In the genomic region with DNA sequence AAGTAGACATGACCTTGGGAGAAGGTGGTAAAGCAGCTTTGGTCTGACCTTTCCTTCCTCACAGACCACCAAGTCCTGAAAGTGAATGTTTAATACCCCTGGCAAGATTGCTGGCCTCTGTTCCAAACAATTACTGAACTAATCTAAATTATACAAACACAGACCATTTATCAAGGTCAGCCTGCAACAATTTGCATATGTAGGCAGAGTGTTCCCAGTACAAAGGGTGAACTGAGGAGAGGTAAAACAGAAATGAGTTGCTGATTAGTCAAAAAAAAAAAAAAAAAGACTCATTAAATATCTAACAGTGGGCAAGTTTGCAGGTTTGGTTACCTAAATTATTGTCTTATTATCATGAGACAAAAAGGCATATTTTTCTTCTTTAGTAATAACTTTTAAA, we compare ENCODE assay signal across 25 cellular contexts.
DNase-seq lines count a peak whose midpoint lies in the region; ATAC-seq, FAIRE-seq and TF ChIP-seq lines count a peak whose summit lies in the region.
"Had no signal": no experiment of that assay in that cellular context is flagged by ENCODE, and none has a peak within 500 bp of the region (broad histone marks: within the 10 kb centered on the region; RNA-seq: fewer than 3 reads in every experiment).

No MANE protein-coding gene starts in this region.

- no peak overlapping the region for H3K27ac ChIP-seq in left ventricle myocardium inferior (replicated peaks)
- H3K27ac ChIP-seq in small intestine (ENCODE audit: low read depth in 1 of 2, low read length in 1 of 2), result no peak overlapping the region
- H3K27ac ChIP-seq: A549; BLaER1 treated with 17β-estradiol and CSF1 and Interleukin-3, amounts not matched to agents 10 nM and 100 nM had no signal

- H3K36me3 ChIP-seq in left ventricle myocardium inferior (no peaks in the 10 kb centered on the region), small intestine (ENCODE audit: control insufficient read depth in 2 of 2, insufficient read depth in 2 of 2, low read length in 2 of 2) (no peaks in the 10 kb centered on the region)
- H3K36me3 ChIP-seq: BE2C; BLaER1 treated with 17β-estradiol and CSF1 and Interleukin-3, amounts not matched to agents 10 nM and 100 nM had no signal

- ATAC-seq in Right ventricle myocardium superior (ENCODE audit: poor library complexity), result peak; percentile 57
- ATAC-seq: A549 had no signal

- no peak for DNase-seq in Right ventricle myocardium superior
- no peak for DNase-seq in left ventricle myocardium inferior
- DNase-seq in NCI-H526 treated with DMSO at 0.1 percent for 48 hours (lab: John Stamatoyannopoulos, UW), result peak; percentile 39
- DNase-seq in glutamatergic neuron, result no peak
- DNase-seq in small intestine, result peak; percentile 30
- no peak for DNase-seq in NCI-H2081 (lab: John Stamatoyannopoulos, UW)
- DNase-seq in NAMALWA (ENCODE audit: low spot score), result no peak
- DNase-seq: 8988T; ACHN; AML-193; BE2C; CD4-positive, alpha-beta T cell; CD8-positive, alpha-beta memory T cell; DMS 273 treated with DMSO at 0.1 percent for 48 hours; DMS79 treated with DMSO at 0.1 percent for 48 hours; GF-D8; GOT3; H7; HCEC 1CT had no signal

- H3K4me1 ChIP-seq in left ventricle myocardium inferior (no peaks in the 10 kb centered on the region), small intestine (ENCODE audit: control insufficient read depth in 2 of 2, insufficient read depth in 1 of 2, low read depth in 1 of 2, low read length in 1 of 2) (no peaks in the 10 kb centered on the region)
- H3K4me1 ChIP-seq: A549; BE2C; BLaER1 treated with 17β-estradiol and CSF1 and Interleukin-3, amounts not matched to agents 10 nM and 100 nM had no signal

- peak overlapping the region; percentile 37 for H3K27ac Mint-ChIP-seq in glutamatergic neuron (ENCODE audit: unreplicated experiment)
- H3K27ac Mint-ChIP-seq: CD14-positive monocyte; CD4-positive, alpha-beta T cell; CD8-positive, alpha-beta memory T cell had no signal

- FAIRE-seq in small intestine (lab: Jason Lieb, UNC), result no peak
- FAIRE-seq: A549, D721Med, GM12891, GM18507 had no signal

- H3K4me3 Mint-ChIP-seq in glutamatergic neuron (ENCODE audit: unreplicated experiment), result no peak overlapping the region
- H3K4me3 Mint-ChIP-seq: CD14-positive monocyte; CD4-positive, alpha-beta T cell; CD8-positive, alpha-beta memory T cell had no signal

- H3K36me3 Mint-ChIP-seq in glutamatergic neuron (ENCODE audit: unreplicated experiment), result no peaks in the 10 kb centered on the region
- H3K36me3 Mint-ChIP-seq: CD14-positive monocyte had no signal

- H3K9me3 ChIP-seq in left ventricle myocardium inferior (replicated peaks), result no peaks in the 10 kb centered on the region
- H3K9me3 ChIP-seq in small intestine (ENCODE audit: control insufficient read depth, low read depth), result no peaks in the 10 kb centered on the region
- H3K9me3 ChIP-seq: A549; BE2C; BLaER1 treated with 17β-estradiol and CSF1 and Interleukin-3, amounts not matched to agents 10 nM and 100 nM had no signal

- H3K27me3 ChIP-seq in left ventricle myocardium inferior (ENCODE audit: low read depth), result no peaks in the 10 kb centered on the region
- H3K27me3 ChIP-seq in small intestine (ENCODE audit: control insufficient read depth in 2 of 2, insufficient read depth in 2 of 2, low read length in 2 of 2), result no peaks in the 10 kb centered on the region
- H3K27me3 ChIP-seq: BE2C; BLaER1 treated with 17β-estradiol and CSF1 and Interleukin-3, amounts not matched to agents 10 nM and 100 nM had no signal

- peaks cover 3% of the 10 kb centered on the region for H3K9me3 Mint-ChIP-seq in glutamatergic neuron (ENCODE audit: unreplicated experiment)
- H3K9me3 Mint-ChIP-seq: CD4-positive, alpha-beta T cell; CD8-positive, alpha-beta memory T cell had no signal

- H3K27me3 Mint-ChIP-seq in glutamatergic neuron (ENCODE audit: unreplicated experiment), result no peaks in the 10 kb centered on the region
- H3K27me3 Mint-ChIP-seq: CD4-positive, alpha-beta T cell had no signal

- TF ChIP-seq CTCF in left ventricle myocardium inferior (IDR thresholded peaks at IDR 0.05; ENCODE audit: borderline replicate concordance) (no peak), glutamatergic neuron (IDR thresholded peaks at IDR 0.05; ENCODE audit: partially characterized antibody, unreplicated experiment) (no peak)

- intact Hi-C loops in Right ventricle myocardium superior (cut with DNase I), result no loop called here
- intact Hi-C loops in left ventricle myocardium inferior (cut with micrococcal nuclease), result no loop called here

- H3K4me3 ChIP-seq in left ventricle myocardium inferior (no peak overlapping the region), small intestine (ENCODE audit: low read depth in 1 of 2, low read length in 2 of 2) (no peak overlapping the region)
- H3K4me3 ChIP-seq: A549; BLaER1 treated with 17β-estradiol and CSF1 and Interleukin-3, amounts not matched to agents 10 nM and 100 nM had no signal

- peaks cover 19% of the 10 kb centered on the region for H3K4me1 Mint-ChIP-seq in glutamatergic neuron (ENCODE audit: low read depth, unreplicated experiment)
- H3K4me1 Mint-ChIP-seq: CD14-positive monocyte; CD8-positive, alpha-beta memory T cell had no signal

Comparison
In these comparisons a context has a peak if more than half of its experiments do, and no peak if none do; other contexts are left out.
1. DNase-seq: peak in NCI-H526 treated with DMSO at 0.1 percent for 48 hours (single experiment) and small intestine (single experiment); none in Right ventricle myocardium superior (single experiment), left ventricle myocardium inferior (single experiment), glutamatergic neuron (single experiment), NCI-H2081 (0 of 2) and NAMALWA (single experiment).